ENCODE assay signal across 28 cellular contexts in genomic region chr18:21051615-21052014, GRCh38. TPM values are rescaled to one million over a fixed set of nuclear protein-coding genes. Genes with fewer than 3 reads are reported as not detected.
DNase-seq lines count a peak whose midpoint lies in the region; ATAC-seq and TF ChIP-seq lines count a peak whose summit lies in the region.
"Had no signal": no experiment of that assay in that cellular context is flagged by ENCODE, and none has a peak within 500 bp of the region (broad histone marks: within the 10 kb centered on the region; RNA-seq: fewer than 3 reads in every experiment).

No MANE protein-coding gene starts in this region.

- peak overlapping the region; percentile 66 to 70 for H3K27ac ChIP-seq in ascending aorta
- peak overlapping the region; percentile 58 to 61 for H3K27ac ChIP-seq in tibial artery
- H3K27ac ChIP-seq: 22Rv1, KMS-11, pancreas, Peyer's patch had no signal

- H3K27ac Mint-ChIP-seq in activated naive CD4-positive, alpha-beta T cell treated with anti-CD3 and anti-CD28 coated beads, Interleukin-2, amount 50 U/mL, for 24 hours: peak overlapping the region; percentile 81
- H3K27ac Mint-ChIP-seq in activated naive CD4-positive, alpha-beta T cell treated with anti-CD3 and anti-CD28 coated beads, Interleukin-2, amount 50 U/mL, for 72 hours: no peak overlapping the region

- H3K4me3 Mint-ChIP-seq in activated naive CD4-positive, alpha-beta T cell treated with anti-CD3 and anti-CD28 coated beads, Interleukin-2, amount 50 U/mL, for 24 hours: no peak overlapping the region
- H3K4me3 Mint-ChIP-seq: activated T-cell treated with anti-CD3 and anti-CD28 coated beads, Interleukin-2, amount 50 U/mL, for 4 hours; nephron had no signal

- H3K4me1 Mint-ChIP-seq in activated naive CD4-positive, alpha-beta T cell treated with anti-CD3 and anti-CD28 coated beads, Interleukin-2, amount 50 U/mL, for 24 hours: peaks cover 53% of the 10 kb centered on the region
- H3K4me1 Mint-ChIP-seq: nephron had no signal

- H3K9me3 Mint-ChIP-seq in activated naive CD4-positive, alpha-beta T cell treated with anti-CD3 and anti-CD28 coated beads, Interleukin-2, amount 50 U/mL, for 24 hours: no peaks in the 10 kb centered on the region
- no peaks in the 10 kb centered on the region for H3K9me3 Mint-ChIP-seq in activated naive CD4-positive, alpha-beta T cell treated with anti-CD3 and anti-CD28 coated beads, Interleukin-2, amount 50 U/mL, for 72 hours
- H3K9me3 Mint-ChIP-seq: activated T-cell treated with anti-CD3 and anti-CD28 coated beads, Interleukin-2, amount 50 U/mL, for 4 hours; immature natural killer cell; nephron had no signal

- H3K36me3 ChIP-seq in ascending aorta (peaks cover 0 to 4% of the 10 kb centered on the region in 2 donors), tibial artery (no peaks in the 10 kb centered on the region)
- H3K36me3 ChIP-seq: pancreas, Peyer's patch, right atrium auricular region had no signal

- TF ChIP-seq CTCF in ascending aorta (IDR thresholded peaks at IDR 0.05) (no peak), tibial artery (IDR thresholded peaks at IDR 0.05) (no peak)

- H3K27me3 ChIP-seq in ascending aorta (no peaks in the 10 kb centered on the region), tibial artery (no peaks in the 10 kb centered on the region)
- H3K27me3 ChIP-seq: pancreas, Peyer's patch, right atrium auricular region had no signal

- no peak for ATAC-seq in activated naive CD4-positive, alpha-beta T cell treated with anti-CD3 and anti-CD28 coated beads, Interleukin-2, amount 50 U/mL, for 72 hours
- no peak for ATAC-seq in HG03565 (IDR thresholded peaks at IDR 0.05; ENCODE audit: unreplicated experiment)
- ATAC-seq: activated T-cell treated with anti-CD3 and anti-CD28 coated beads, Interleukin-2, amount 50 U/mL, for 4 hours; pancreas had no signal

- no peak for DNase-seq in activated naive CD4-positive, alpha-beta T cell treated with anti-CD3 and anti-CD28 coated beads, Interleukin-2, amount 50 U/mL, for 72 hours (ENCODE audit: low spot score in 2 of 2)
- DNase-seq in ascending aorta (ENCODE audit: low spot score in 2 of 2) (no peak), hepatic stellate cell (ENCODE audit: low spot score) (peak; percentile 13), tibial artery (no peak), NCI-H1092 treated with DMSO at 0.1 percent for 48 hours (lab: John Stamatoyannopoulos, UW) (no peak), OCI-M2 (lab: John Stamatoyannopoulos, UW; ENCODE audit: unreplicated experiment) (no peak)
- DNase-seq: activated CD4-positive, alpha-beta T cell treated with anti-CD3 and anti-CD28 coated beads for 4 hours; activated naive CD4-positive, alpha-beta T cell treated with Interleukin-2 at 50 U/mL for 16 hours; activated T-cell treated with anti-CD3 and anti-CD28 coated beads, Interleukin-2, amount 50 U/mL, for 4 hours; aorta; DMS53; foreskin fibroblast; hippocampal formation; immature natural killer cell; NCI-H1694; NCI-H2171 treated with DMSO at 0.1 percent for 48 hours; NCI-H524 treated with DMSO at 0.1 percent for 48 hours; NK-92 treated with Interleukin-12 subunit alpha and Interleukin-12 subunit beta, amount 100 ng/mL, for 24 hours; pancreas; Peyer's patch; stimulated activated CD4-positive, alpha-beta T cell treated with anti-CD3 and anti-CD28 coated beads, Interleukin-4, amount 100 ng/mL, for 4 hours; stimulated activated naive CD4-positive, alpha-beta T cell had no signal

- H3K4me3 ChIP-seq in ascending aorta (no peak overlapping the region), tibial artery (no peak overlapping the region)
- H3K4me3 ChIP-seq: pancreas, Peyer's patch, right atrium auricular region had no signal

- peaks cover 10% of the 10 kb centered on the region for H3K36me3 Mint-ChIP-seq in activated naive CD4-positive, alpha-beta T cell treated with anti-CD3 and anti-CD28 coated beads, Interleukin-2, amount 50 U/mL, for 24 hours
- no peaks in the 10 kb centered on the region for H3K36me3 Mint-ChIP-seq in activated naive CD4-positive, alpha-beta T cell treated with anti-CD3 and anti-CD28 coated beads, Interleukin-2, amount 50 U/mL, for 72 hours

- no peaks in the 10 kb centered on the region for H3K27me3 Mint-ChIP-seq in activated naive CD4-positive, alpha-beta T cell treated with anti-CD3 and anti-CD28 coated beads, Interleukin-2, amount 50 U/mL, for 24 hours

- H3K4me1 ChIP-seq in ascending aorta (peaks cover 13 to 45% of the 10 kb centered on the region in 2 donors), tibial artery (peaks cover 5 to 89% (median 43%) of the 10 kb centered on the region in 4 donors)

- H3K9me3 ChIP-seq in ascending aorta (no peaks in the 10 kb centered on the region), tibial artery (no peaks in the 10 kb centered on the region)
- H3K9me3 ChIP-seq: pancreas, Peyer's patch, right atrium auricular region had no signal

- intact Hi-C loops in ascending aorta (cut with DNase I) (loop anchor here (2.0 to 5.0 kb wide), 2 partner anchors 49 to 59 kb away; partner anchors contain the start of gene ROCK1), tibial artery (cut with DNase I; ENCODE audit: low total_unique reads) (loop anchor here (10.0 kb wide), 1 partner anchor 47 kb away; no protein-coding TSS in a partner anchor)

RNA-seq across cellular contexts. Expression of gene ROCK1, which starts 60.0 kb away (rescaled TPM):
- 10 to 100 TPM; 59.4 to 63.4 TPM for total RNA-seq in activated naive CD4-positive, alpha-beta T cell treated with anti-CD3 and anti-CD28 coated beads, Interleukin-2, amount 50 U/mL, for 72 hours
- total RNA-seq in ascending aorta: 32.0 TPM
